Comparison of ENCODE assay signal across 26 cellular contexts in the genomic region with DNA sequence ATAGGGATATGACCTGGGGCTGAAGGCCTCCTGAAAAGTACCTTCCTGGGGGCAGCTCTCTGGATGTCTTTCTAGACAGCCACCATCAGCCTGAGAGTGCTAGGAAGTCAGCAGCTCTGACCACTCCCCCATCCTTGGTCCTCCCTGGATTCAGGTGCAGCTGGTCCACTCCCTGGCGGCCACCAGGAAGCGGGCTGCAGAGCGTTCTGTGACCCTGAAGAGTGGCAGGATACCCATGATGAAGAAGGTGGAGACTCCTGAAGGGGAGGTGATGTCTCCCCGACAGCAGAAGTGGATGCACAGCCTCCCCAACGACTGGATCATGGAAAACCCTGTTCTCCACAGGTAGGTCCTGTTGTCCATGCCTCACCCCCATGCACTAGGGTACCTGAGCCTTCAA. TPM values are rescaled to one million over a fixed set of nuclear protein-coding genes. Genes with fewer than 3 reads are reported as not detected.
"Had no signal": no experiment of that assay in that cellular context is flagged by ENCODE, and none has a peak within 500 bp of the region (broad histone marks: within the 10 kb centered on the region; RNA-seq: fewer than 3 reads in every experiment).

No MANE protein-coding gene starts in this region.

- H3K27ac Mint-ChIP-seq: dendritic cell treated with granulocyte-macrophage colony-stimulating factor and Interleukin-4, amounts not matched to agents 40 ng/mL and 50 ng/mL, for 4 days; effector memory CD8-positive, alpha-beta T cell; endodermal cell; immature natural killer cell; mesothelial cell of epicardium; naive thymus-derived CD4-positive, alpha-beta T cell had no signal

- H3K9me3 Mint-ChIP-seq: dendritic cell treated with granulocyte-macrophage colony-stimulating factor and Interleukin-4, amounts not matched to agents 40 ng/mL and 50 ng/mL, for 4 days; effector memory CD8-positive, alpha-beta T cell had no signal

- H3K4me1 Mint-ChIP-seq: immature natural killer cell; mesothelial cell of epicardium; naive thymus-derived CD4-positive, alpha-beta T cell had no signal

- H3K27ac ChIP-seq: colonic mucosa, epithelial cell of prostate, foreskin keratinocyte, gastroesophageal sphincter, heart left ventricle, hepatocyte, left lung, lower lobe of right lung had no signal

- ATAC-seq: effector memory CD8-positive, alpha-beta T cell; esophagus mucosa; foreskin keratinocyte; gastroesophageal sphincter; heart left ventricle; left cardiac atrium; left lung; left ventricle myocardium superior; lower lobe of right lung; mucosa of descending colon; naive thymus-derived CD4-positive, alpha-beta T cell had no signal

- DNase-seq: colonic mucosa; cortex of kidney; effector CD8-positive, alpha-beta T cell; effector memory CD8-positive, alpha-beta T cell; endodermal cell; erythroblast; foreskin keratinocyte; heart left ventricle; hypothalamus; immature natural killer cell; islet precursor cell; left cardiac atrium; left lung; left ventricle myocardium superior; lower lobe of right lung; mesenchymal stem cell; mucosa of descending colon; naive thymus-derived CD4-positive, alpha-beta T cell had no signal

- H3K4me3 ChIP-seq: colonic mucosa, gastroesophageal sphincter, heart left ventricle, hepatocyte, left lung, lower lobe of right lung, mucosa of descending colon had no signal

- H3K4me1 ChIP-seq: colonic mucosa, foreskin keratinocyte, left lung had no signal

- H3K4me3 Mint-ChIP-seq: dendritic cell treated with granulocyte-macrophage colony-stimulating factor and Interleukin-4, amounts not matched to agents 40 ng/mL and 50 ng/mL, for 4 days; effector memory CD8-positive, alpha-beta T cell; endodermal cell; immature natural killer cell; mesothelial cell of epicardium; naive thymus-derived CD4-positive, alpha-beta T cell had no signal

- H3K9me3 ChIP-seq: colonic mucosa, gastroesophageal sphincter, heart left ventricle, left lung, lower lobe of right lung, mucosa of descending colon had no signal

- H3K36me3 ChIP-seq: colonic mucosa had no signal

- FAIRE-seq: frontal cortex had no signal

- H3K27me3 ChIP-seq: colonic mucosa, hepatocyte, left lung had no signal

RNA-seq across cellular contexts. Expression of a gene that starts 1.8 kb away (rescaled TPM):
- total RNA-seq: myocyte had no signal
